In genomic region chr6:7129360-7129759, GRCh38 we compare ENCODE assay signal across 12 cellular contexts. TPM values are rescaled to one million over a fixed set of nuclear protein-coding genes. Genes with fewer than 3 reads are reported as not detected.
DNase-seq lines count a peak whose midpoint lies in the region; ATAC-seq, FAIRE-seq and TF ChIP-seq lines count a peak whose summit lies in the region.
"Had no signal": no experiment of that assay in that cellular context is flagged by ENCODE, and none has a peak within 500 bp of the region (broad histone marks: within the 10 kb centered on the region; RNA-seq: fewer than 3 reads in every experiment).

No MANE protein-coding gene starts in this region.

- H3K4me3 ChIP-seq in A673 (ENCODE audit: low read depth, low read length, poor library complexity, severe bottlenecking) = no peak overlapping the region
- H3K4me3 ChIP-seq in bronchial epithelial cell (ENCODE audit: low read depth, low read length) = no peak overlapping the region

- H3K27me3 Mint-ChIP-seq in naive thymus-derived CD8-positive, alpha-beta T cell = no peaks in the 10 kb centered on the region

- H3K9me3 ChIP-seq in A673 (ENCODE audit: low read depth, low read length, poor library complexity, severe bottlenecking) (no peaks in the 10 kb centered on the region), KOPT-K1 (ENCODE audit: insufficient read depth, low read length, poor library complexity, severe bottlenecking) (no peaks in the 10 kb centered on the region)

- peaks cover under 1% of the 10 kb centered on the region for H3K4me1 ChIP-seq in A673 (ENCODE audit: insufficient read depth, low read length, poor library complexity, severe bottlenecking)

- POLR2A ChIA-PET in A673 (lab: Charles Lee; ENCODE audit: low non-redundant PET) = interaction anchor here (0.6 kb wide), 1 partner anchor 133 kb away, joined by 3 read pairs; no protein-coding TSS in a partner anchor
- POLR2A ChIA-PET in naive thymus-derived CD8-positive, alpha-beta T cell (lab: Charles Lee) = interaction anchor here (0.5 to 12.9 kb wide), 5 partner anchors 8 to 1255 kb away, joined by 3 to 139 read pairs (median 4); partner anchors contain the start of gene RREB1

- peaks cover 58 to 90% (median 85%) of the 10 kb centered on the region in 4 donors for H3K4me1 Mint-ChIP-seq in naive thymus-derived CD8-positive, alpha-beta T cell

- H3K36me3 ChIP-seq in A673 (ENCODE audit: insufficient read depth, low read length, poor library complexity, severe bottlenecking) = no peaks in the 10 kb centered on the region
- H3K36me3 ChIP-seq in KOPT-K1 (ENCODE audit: insufficient read depth, low read length) = no peaks in the 10 kb centered on the region; the same call in 1 of the 2 replicates
- peaks cover 9% of the 10 kb centered on the region for H3K36me3 ChIP-seq in bronchial epithelial cell (ENCODE audit: control insufficient read depth, insufficient read depth, low read length)

- H3K4me3 Mint-ChIP-seq in naive thymus-derived CD8-positive, alpha-beta T cell = peak overlapping the region in 9 of 10 donors; percentile 36 to 77 (median 66)
- H3K4me3 Mint-ChIP-seq: mesothelial cell of epicardium had no signal

- CTCF ChIA-PET in A673 (lab: Charles Lee) = no interaction called here

- DNase-seq in A673 (ENCODE audit: low spot score) (no peak), bronchial epithelial cell (ENCODE audit: low read depth) (peak; percentile 89), NCI-H146 treated with DMSO at 0.1 percent for 48 hours (lab: John Stamatoyannopoulos, UW; ENCODE audit: unreplicated experiment) (no peak), A172 (ENCODE audit: low spot score) (no peak), inferior parietal cortex (ENCODE audit: extremely low spot score) (no peak)
- no peak for DNase-seq in naive thymus-derived CD8-positive, alpha-beta T cell
- DNase-seq in stimulated activated CD4-positive, alpha-beta T cell treated with anti-CD3 and anti-CD28 coated beads, Interleukin-4, amount 100 ng/mL, for 1 hour = no peak
- DNase-seq: foreskin fibroblast; SIG-M5; stimulated activated CD4-positive, alpha-beta T cell treated with anti-CD3 and anti-CD28 coated beads, Interleukin-12 subunit alpha, Interleukin-12 subunit beta, amount 100 ng/mL, for 4 hours had no signal

- peaks cover 0 to 15% (median 0%) of the 10 kb centered on the region in 3 donors for H3K36me3 Mint-ChIP-seq in naive thymus-derived CD8-positive, alpha-beta T cell

- H3K27me3 ChIP-seq in A673 (replicated peaks; ENCODE audit: insufficient read depth, low read depth, low read length, poor library complexity) = no peaks in the 10 kb centered on the region
- H3K27me3 ChIP-seq in bronchial epithelial cell (ENCODE audit: control insufficient read depth, insufficient read depth, low read length) = no peaks in the 10 kb centered on the region

- peak overlapping the region; percentile 72 to 96 (median 90) for H3K27ac Mint-ChIP-seq in naive thymus-derived CD8-positive, alpha-beta T cell

- no peaks in the 10 kb centered on the region for H3K9me3 Mint-ChIP-seq in naive thymus-derived CD8-positive, alpha-beta T cell
- H3K9me3 Mint-ChIP-seq: mesothelial cell of epicardium had no signal

- FAIRE-seq in bronchial epithelial cell (lab: Jason Lieb, UNC) = peak; percentile 7

- peak; percentile 48 to 50 for ATAC-seq in naive thymus-derived CD8-positive, alpha-beta T cell

- intact Hi-C loops in A673 (cut with micrococcal nuclease; ENCODE audit: unreplicated experiment) = no loop called here

- BruUV-seq in A673 (replicated peaks; lab: Mats Ljungman, UMichigan) = no TSS peak

- H3K27ac ChIP-seq in A673 (ENCODE audit: low read depth, low read length, poor library complexity, severe bottlenecking) = peak overlapping the region; percentile 15
- H3K27ac ChIP-seq in KOPT-K1 (ENCODE audit: low read depth, low read length, poor library complexity, severe bottlenecking) = peak overlapping the region; percentile 15

- TF ChIP-seq CTCF in A673 (conservative IDR thresholded peaks at IDR 0.05; ENCODE audit: low read depth, low read length) (no peak), bronchial epithelial cell (IDR thresholded peaks at IDR 0.05; ENCODE audit: insufficient read depth, low read length, severe bottlenecking) (no peak)

RNA-seq across cellular contexts. Expression of gene RREB1, which starts 21.6 kb away (rescaled TPM):
- 55.5 and 61.6 TPM in 2 replicates for total RNA-seq in A673 (2021)
- total RNA-seq in bronchial epithelial cell = 16.6 and 28.0 TPM in 2 replicates
- 10 to 100 TPM; 47.1 to 53.0 TPM for total RNA-seq in naive thymus-derived CD8-positive, alpha-beta T cell
- polyA plus RNA-seq in naive thymus-derived CD8-positive, alpha-beta T cell = 1 to 10 TPM; 2.5 to 5.8 (median 5.0) TPM
- 5.1 and 7.3 TPM in 2 replicates for total RNA-seq in A172 (2014; rRNA removed; shearing (Covaris generic))
